In the genomic region with DNA sequence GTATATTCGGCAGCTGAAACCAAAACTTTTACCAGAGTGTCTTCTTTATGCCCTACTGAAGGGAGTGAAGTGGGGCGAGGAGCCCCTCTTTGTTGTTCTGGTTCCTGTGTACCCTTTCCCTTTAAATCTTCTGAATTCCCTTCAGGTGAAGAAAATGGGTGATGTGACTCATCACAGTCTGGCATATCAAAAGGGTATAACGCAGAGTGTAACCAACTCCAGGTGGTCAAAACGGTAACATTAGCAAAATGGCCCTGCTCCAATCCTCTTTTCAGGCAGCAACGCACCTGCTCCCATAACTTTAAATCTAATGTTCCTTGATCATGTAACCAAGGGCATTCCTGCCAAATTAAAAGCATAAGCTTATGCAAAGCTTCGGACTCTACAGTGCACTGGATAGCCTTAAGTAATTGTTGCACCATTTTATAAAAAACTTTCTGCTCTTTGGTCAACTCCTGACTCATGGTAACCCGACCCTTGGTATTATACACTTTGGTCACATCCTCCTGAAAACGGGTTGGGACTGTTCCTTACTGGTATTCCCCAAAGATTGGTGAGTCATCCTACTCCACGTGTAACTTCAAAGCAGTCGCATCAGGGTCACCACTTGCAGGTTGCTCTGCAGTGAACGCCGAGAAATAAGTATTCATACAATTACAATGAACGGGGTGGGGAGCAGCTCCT, we compare ENCODE assay signal across 1 cellular context.
TF ChIP-seq lines count a peak whose summit lies in the region.

No MANE protein-coding gene starts in this region.

TF ChIP-seq in HCT116, 20 proteins besides CTCF, POLR2A, EP300 and RAD21 (continued from another document):
- TF ChIP-seq, protein P1, sequence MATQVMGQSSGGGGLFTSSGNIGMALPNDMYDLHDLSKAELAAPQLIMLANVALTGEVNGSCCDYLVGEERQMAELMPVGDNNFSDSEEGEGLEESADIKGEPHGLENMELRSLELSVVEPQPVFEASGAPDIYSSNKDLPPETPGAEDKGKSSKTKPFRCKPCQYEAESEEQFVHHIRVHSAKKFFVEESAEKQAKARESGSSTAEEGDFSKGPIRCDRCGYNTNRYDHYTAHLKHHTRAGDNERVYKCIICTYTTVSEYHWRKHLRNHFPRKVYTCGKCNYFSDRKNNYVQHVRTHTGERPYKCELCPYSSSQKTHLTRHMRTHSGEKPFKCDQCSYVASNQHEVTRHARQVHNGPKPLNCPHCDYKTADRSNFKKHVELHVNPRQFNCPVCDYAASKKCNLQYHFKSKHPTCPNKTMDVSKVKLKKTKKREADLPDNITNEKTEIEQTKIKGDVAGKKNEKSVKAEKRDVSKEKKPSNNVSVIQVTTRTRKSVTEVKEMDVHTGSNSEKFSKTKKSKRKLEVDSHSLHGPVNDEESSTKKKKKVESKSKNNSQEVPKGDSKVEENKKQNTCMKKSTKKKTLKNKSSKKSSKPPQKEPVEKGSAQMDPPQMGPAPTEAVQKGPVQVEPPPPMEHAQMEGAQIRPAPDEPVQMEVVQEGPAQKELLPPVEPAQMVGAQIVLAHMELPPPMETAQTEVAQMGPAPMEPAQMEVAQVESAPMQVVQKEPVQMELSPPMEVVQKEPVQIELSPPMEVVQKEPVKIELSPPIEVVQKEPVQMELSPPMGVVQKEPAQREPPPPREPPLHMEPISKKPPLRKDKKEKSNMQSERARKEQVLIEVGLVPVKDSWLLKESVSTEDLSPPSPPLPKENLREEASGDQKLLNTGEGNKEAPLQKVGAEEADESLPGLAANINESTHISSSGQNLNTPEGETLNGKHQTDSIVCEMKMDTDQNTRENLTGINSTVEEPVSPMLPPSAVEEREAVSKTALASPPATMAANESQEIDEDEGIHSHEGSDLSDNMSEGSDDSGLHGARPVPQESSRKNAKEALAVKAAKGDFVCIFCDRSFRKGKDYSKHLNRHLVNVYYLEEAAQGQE (IDR thresholded peaks at IDR 0.05; ENCODE audit: low read depth): no peak
- TF ChIP-seq TCF7L2 (IDR thresholded peaks at IDR 0.05; ENCODE audit: borderline replicate concordance, extremely low read depth, insufficient read depth, insufficient read length) (peak; percentile 97), POLR2AphosphoS5 (IDR thresholded peaks at IDR 0.05; ENCODE audit: low read depth, low read length) (peak; percentile 35; the same call in 1 of the 2 replicates), SP1 (IDR thresholded peaks at IDR 0.05; ENCODE audit: low read depth) (peak; percentile 97), YY1 (IDR thresholded peaks at IDR 0.05; ENCODE audit: extremely low read depth, insufficient replicate concordance, low read depth, low read length) (no peak), ELF1 (IDR thresholded peaks at IDR 0.05; ENCODE audit: borderline replicate concordance, low read depth) (no peak), CEBPB (IDR thresholded peaks at IDR 0.05; ENCODE audit: low read depth) (peak; percentile 86), EGR1 (IDR thresholded peaks at IDR 0.05; ENCODE audit: low read depth) (no peak; the same call in 1 of the 2 replicates), ZNF274 (IDR thresholded peaks at IDR 0.05; ENCODE audit: low read depth, low read length) (no peak), EZH2 (IDR thresholded peaks at IDR 0.05) (no peak), FOSL1 (IDR thresholded peaks at IDR 0.05; ENCODE audit: low read depth) (peak; percentile 93), SRF (IDR thresholded peaks at IDR 0.05; ENCODE audit: low read depth) (peak; percentile 77), EZH2phosphoT487 (IDR thresholded peaks at IDR 0.05; ENCODE audit: borderline replicate concordance) (no peak)
- TF ChIP-seq, protein P2, sequence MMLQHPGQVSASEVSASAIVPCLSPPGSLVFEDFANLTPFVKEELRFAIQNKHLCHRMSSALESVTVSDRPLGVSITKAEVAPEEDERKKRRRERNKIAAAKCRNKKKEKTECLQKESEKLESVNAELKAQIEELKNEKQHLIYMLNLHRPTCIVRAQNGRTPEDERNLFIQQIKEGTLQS (IDR thresholded peaks at IDR 0.05): peak; percentile 58; the same call in 1 of the 2 replicates
- TF ChIP-seq, protein P3, sequence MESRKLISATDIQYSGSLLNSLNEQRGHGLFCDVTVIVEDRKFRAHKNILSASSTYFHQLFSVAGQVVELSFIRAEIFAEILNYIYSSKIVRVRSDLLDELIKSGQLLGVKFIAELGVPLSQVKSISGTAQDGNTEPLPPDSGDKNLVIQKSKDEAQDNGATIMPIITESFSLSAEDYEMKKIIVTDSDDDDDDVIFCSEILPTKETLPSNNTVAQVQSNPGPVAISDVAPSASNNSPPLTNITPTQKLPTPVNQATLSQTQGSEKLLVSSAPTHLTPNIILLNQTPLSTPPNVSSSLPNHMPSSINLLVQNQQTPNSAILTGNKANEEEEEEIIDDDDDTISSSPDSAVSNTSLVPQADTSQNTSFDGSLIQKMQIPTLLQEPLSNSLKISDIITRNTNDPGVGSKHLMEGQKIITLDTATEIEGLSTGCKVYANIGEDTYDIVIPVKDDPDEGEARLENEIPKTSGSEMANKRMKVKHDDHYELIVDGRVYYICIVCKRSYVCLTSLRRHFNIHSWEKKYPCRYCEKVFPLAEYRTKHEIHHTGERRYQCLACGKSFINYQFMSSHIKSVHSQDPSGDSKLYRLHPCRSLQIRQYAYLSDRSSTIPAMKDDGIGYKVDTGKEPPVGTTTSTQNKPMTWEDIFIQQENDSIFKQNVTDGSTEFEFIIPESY (IDR thresholded peaks at IDR 0.05; ENCODE audit: extremely low read depth, insufficient replicate concordance, low read length): no peak
